9 cellular contexts compared by ENCODE assay signal in genomic region chr1:18257775-18258174, GRCh38.
"Had no signal": no experiment of that assay in that cellular context is flagged by ENCODE, and none has a peak within 500 bp of the region (broad histone marks: within the 10 kb centered on the region; RNA-seq: fewer than 3 reads in every experiment).

No MANE protein-coding gene starts in this region.

- H3K27ac Mint-ChIP-seq: GM23338, H9, HFFc6 had no signal

- H3K9ac ChIP-seq: GM23248 had no signal

- DNase-seq: GM23248, GOT3, H7, H9, HCEC 1CT, HFFc6 had no signal

- ATAC-seq: GM23338, HCT116 had no signal

- H3K9me3 ChIP-seq: HAP-1 had no signal

- H3K27ac ChIP-seq: GM23248 had no signal

- H3K4me3 Mint-ChIP-seq: GM23338, H9, HFFc6 had no signal

- H3K9me3 Mint-ChIP-seq: H9 had no signal

- H3K4me3 ChIP-seq: GM23248, GM23338, HAP-1 had no signal

- H2AFZ ChIP-seq: GM23248, GM23338 had no signal

- H3K4me2 ChIP-seq: GM23338 had no signal

- H3K36me3 ChIP-seq: HAP-1 had no signal

- H3K4me1 ChIP-seq: HAP-1 had no signal
